22 cellular contexts compared by ENCODE assay signal in the genomic region with DNA sequence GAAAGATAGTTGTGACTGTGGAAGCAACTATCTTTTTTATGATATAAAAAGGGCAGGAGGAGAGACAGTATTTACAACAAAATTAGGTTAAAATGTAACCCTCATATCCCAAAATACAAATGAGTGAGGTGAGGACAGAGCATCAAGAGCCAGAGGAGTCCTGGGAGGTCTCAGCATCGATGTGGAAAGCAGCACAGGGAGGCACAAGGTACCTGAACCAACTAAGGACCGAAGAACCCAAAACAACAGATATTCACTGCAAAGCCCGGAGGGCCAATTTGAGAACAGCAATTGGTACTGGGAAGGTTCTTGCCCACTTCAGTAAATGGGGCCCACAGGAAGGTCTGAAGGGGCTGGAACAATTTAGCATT. TPM values are rescaled to one million over a fixed set of nuclear protein-coding genes. Genes with fewer than 3 reads are reported as not detected.
DNase-seq lines count a peak whose midpoint lies in the region; ATAC-seq and TF ChIP-seq lines count a peak whose summit lies in the region.
"Had no signal": no experiment of that assay in that cellular context is flagged by ENCODE, and none has a peak within 500 bp of the region (broad histone marks: within the 10 kb centered on the region; RNA-seq: fewer than 3 reads in every experiment).

No MANE protein-coding gene starts in this region.

- no peak for TF ChIP-seq CTCF in MCF 10A (IDR thresholded peaks at IDR 0.05; ENCODE audit: unreplicated experiment)
- no peak for TF ChIP-seq CTCF in mammary epithelial cell (conservative IDR thresholded peaks at IDR 0.05 in 1 of 2, IDR thresholded peaks at IDR 0.05 in 1 of 2; ENCODE audit: extremely low read depth in 1 of 2, insufficient read depth in 1 of 2, low read depth in 1 of 2, low read length in 2 of 2)
- TF ChIP-seq CTCF in VCaP (conservative IDR thresholded peaks at IDR 0.05), result no peak
- TF ChIP-seq CTCF in hepatocyte (IDR thresholded peaks at IDR 0.05; ENCODE audit: poor library complexity), result no peak
- no peak for TF ChIP-seq CTCF in osteoblast (IDR thresholded peaks at IDR 0.05; ENCODE audit: extremely low read depth, low read depth, low read length)

- no peak overlapping the region for H3K4me3 Mint-ChIP-seq in MCF 10A (ENCODE audit: unreplicated experiment)
- H3K4me3 Mint-ChIP-seq: CD4-positive, alpha-beta memory T cell; T-cell had no signal

- intact Hi-C loops in MCF 10A (cut with micrococcal nuclease) (no loop called here), mammary epithelial cell (cut with micrococcal nuclease) (no loop called here)

- H3K4me3 ChIP-seq in mammary epithelial cell (replicated peaks in 1 of 3; ENCODE audit: insufficient read depth in 1 of 3, low read depth in 2 of 3, low read length in 3 of 3), result no peak overlapping the region
- H3K4me3 ChIP-seq in hepatocyte, result no peak overlapping the region
- H3K4me3 ChIP-seq in osteoblast (ENCODE audit: insufficient read depth, low read length), result no peak overlapping the region
- H3K4me3 ChIP-seq: K562, SJCRH30 had no signal

- in situ Hi-C loops in mammary epithelial cell (cut with MboI; ENCODE audit: low sequenced_read_pairs in 2 of 2), result no loop called here

- CTCF ChIA-PET in MCF 10A (lab: Yijun Ruan, JAX) (interaction anchor here (0.6 to 1.4 kb wide), 2 partner anchors 10 to 145 kb away, joined by 3 to 4 read pairs; no protein-coding TSS in a partner anchor), mammary epithelial cell (lab: Charles Lee; ENCODE audit: low non-redundant PET) (no interaction called here)

- no peaks in the 10 kb centered on the region for H3K9me2 ChIP-seq in hepatocyte (replicated peaks; ENCODE audit: insufficient read depth)

- H3K4me1 Mint-ChIP-seq in MCF 10A (ENCODE audit: insufficient read depth, unreplicated experiment), result peaks cover 11% of the 10 kb centered on the region

- no peaks in the 10 kb centered on the region for H3K4me1 ChIP-seq in mammary epithelial cell (ENCODE audit: insufficient read depth, low read length)
- no peaks in the 10 kb centered on the region for H3K4me1 ChIP-seq in hepatocyte (ENCODE audit: insufficient read depth)
- peaks cover 16% of the 10 kb centered on the region for H3K4me1 ChIP-seq in osteoblast (ENCODE audit: insufficient read depth, low read length)
- H3K4me1 ChIP-seq: SJCRH30 had no signal

- H3K79me2 ChIP-seq in mammary epithelial cell (ENCODE audit: insufficient read depth, low read length) (no peaks in the 10 kb centered on the region), hepatocyte (no peaks in the 10 kb centered on the region), osteoblast (ENCODE audit: insufficient read depth, low read length) (no peaks in the 10 kb centered on the region)

- H3K4me2 ChIP-seq in mammary epithelial cell (ENCODE audit: insufficient read depth, low read depth, low read length) (no peak overlapping the region), hepatocyte (no peak overlapping the region), osteoblast (ENCODE audit: insufficient read depth, low read length) (no peak overlapping the region)

- H3K27ac Mint-ChIP-seq in MCF 10A (ENCODE audit: low read depth, unreplicated experiment), result peak overlapping the region; percentile 29

- H3K27me3 Mint-ChIP-seq in MCF 10A (ENCODE audit: insufficient read depth, unreplicated experiment), result no peaks in the 10 kb centered on the region
- H3K27me3 Mint-ChIP-seq: CD4-positive, alpha-beta memory T cell; T-cell had no signal

- H3K27me3 ChIP-seq in mammary epithelial cell (ENCODE audit: insufficient read depth, low read length) (no peaks in the 10 kb centered on the region), hepatocyte (no peaks in the 10 kb centered on the region), osteoblast (ENCODE audit: insufficient read depth, low read length) (no peaks in the 10 kb centered on the region)
- H3K27me3 ChIP-seq: SJCRH30 had no signal

- dilution Hi-C loops in mammary epithelial cell (cut with HindIII; ENCODE audit: low sequenced_read_pairs), result no loop called here

- ATAC-seq in GM18519 (IDR thresholded peaks at IDR 0.05; ENCODE audit: low FRiP score, unreplicated experiment), result no peak
- ATAC-seq: T-cell had no signal

- H3K9me3 ChIP-seq in mammary epithelial cell (replicated peaks; ENCODE audit: insufficient read depth, low read length), result no peaks in the 10 kb centered on the region
- H3K9me3 ChIP-seq in hepatocyte (ENCODE audit: low read depth), result no peaks in the 10 kb centered on the region
- no peaks in the 10 kb centered on the region for H3K9me3 ChIP-seq in osteoblast (ENCODE audit: low read depth, low read length)
- H3K9me3 ChIP-seq: SJCRH30 had no signal

- peaks cover 6% of the 10 kb centered on the region for H3K36me3 Mint-ChIP-seq in MCF 10A (ENCODE audit: insufficient read depth, unreplicated experiment)

- H4K20me1 ChIP-seq in mammary epithelial cell (ENCODE audit: insufficient read depth, low read length), result no peaks in the 10 kb centered on the region
- no peaks in the 10 kb centered on the region for H4K20me1 ChIP-seq in hepatocyte (ENCODE audit: insufficient read depth, poor library complexity, severe bottlenecking)
- no peaks in the 10 kb centered on the region for H4K20me1 ChIP-seq in osteoblast (ENCODE audit: insufficient read depth, low read length)

- no peak overlapping the region for H3K9ac ChIP-seq in mammary epithelial cell (ENCODE audit: insufficient read depth, low read length)

- BruUV-seq in MCF 10A (replicated peaks; lab: Mats Ljungman, UMichigan) (no TSS peak), mammary epithelial cell (replicated peaks; lab: Mats Ljungman, UMichigan) (no TSS peak)

- H2AFZ ChIP-seq in mammary epithelial cell (ENCODE audit: low read depth, low read length), result no peak overlapping the region
- H2AFZ ChIP-seq in hepatocyte, result no peak overlapping the region
- no peak overlapping the region for H2AFZ ChIP-seq in osteoblast (ENCODE audit: low read length)

- H3K36me3 ChIP-seq in mammary epithelial cell (ENCODE audit: insufficient read depth, low read length) (peaks cover 1% of the 10 kb centered on the region), hepatocyte (replicated peaks; ENCODE audit: insufficient read depth, low read depth) (no peaks in the 10 kb centered on the region), osteoblast (ENCODE audit: insufficient read depth, low read length) (no peaks in the 10 kb centered on the region)
- H3K36me3 ChIP-seq: SJCRH30 had no signal

- DNase-seq in MCF 10A (ENCODE audit: unreplicated experiment) (no peak), mammary epithelial cell (no peak), hepatocyte (ENCODE audit: low spot score) (no peak), osteoblast (ENCODE audit: insufficient read length, low spot score, missing footprints) (no peak), COLO668 (lab: John Stamatoyannopoulos, UW; ENCODE audit: unreplicated experiment) (no peak), GF-D8 (lab: John Stamatoyannopoulos, UW) (no peak)
- DNase-seq: C1 segment of cervical spinal cord; CD4-positive, alpha-beta memory T cell; HCEC 1CT; Kasumi-1; MV-4-11; NCI-H1105; NCI-H146; NCI-H2029; NCI-H446; NCI-H524 treated with DMSO at 0.1 percent for 48 hours; NCI-H774; SJCRH30; T-cell had no signal

- 100% methylated on average over 2 of the region's 3 CpGs for whole genome bisulfite sequencing in mammary epithelial cell (ENCODE audit: low coverage, missing lambda C conversion rate)
- 97% methylated on average over 3 of the region's 3 CpGs for WGBS in hepatocyte (ENCODE audit: low lambda C conversion rate, missing lambda C conversion rate)

- H3K27ac ChIP-seq in mammary epithelial cell (ENCODE audit: insufficient read depth, low read depth, low read length) (no peak overlapping the region), VCaP (0 out of 2 replicates have a peak overlapping the region, but pooled peaks have one; percentile 14), hepatocyte (peak overlapping the region; percentile 44), osteoblast (ENCODE audit: low read depth, low read length) (peak overlapping the region; percentile 73)
- H3K27ac ChIP-seq: SJCRH30 had no signal

- POLR2A ChIA-PET in MCF 10A (lab: Yijun Ruan, JAX), result no interaction called here

- no peaks in the 10 kb centered on the region for H3K9me3 Mint-ChIP-seq in MCF 10A (ENCODE audit: unreplicated experiment)
- H3K9me3 Mint-ChIP-seq: CD4-positive, alpha-beta memory T cell; T-cell had no signal

RNA-seq across cellular contexts. Expression of a gene that starts 37.6 kb away (rescaled TPM):
- total RNA-seq in MCF 10A (2022), result 83.0 and 102 TPM in 2 replicates
- 10 to 100 TPM; 30.5 to 73.1 TPM for total RNA-seq in mammary epithelial cell
- 119 TPM for polyA plus RNA-seq in mammary epithelial cell
- 13.4 TPM for polyA minus RNA-seq in mammary epithelial cell
- 47.4 and 77.6 TPM in 2 replicates for total RNA-seq in hepatocyte
- 132 and 133 TPM in 2 replicates for polyA plus RNA-seq in hepatocyte
- total RNA-seq in osteoblast, result 13.6 and 18.5 TPM in 2 replicates

RNA-seq across cellular contexts. Expression of a gene that starts 37.9 kb away (rescaled TPM):
- total RNA-seq in MCF 10A (2022) (29.5 and 38.4 TPM in 2 replicates), mammary epithelial cell (10 to 100 TPM; 15.2 to 32.5 TPM), hepatocyte (13.6 and 14.2 TPM in 2 replicates), osteoblast (19.9 and 20.6 TPM in 2 replicates)
- polyA plus RNA-seq in mammary epithelial cell (38.9 TPM), hepatocyte (16.4 and 16.8 TPM in 2 replicates)
- polyA minus RNA-seq in mammary epithelial cell, result 18.3 TPM
